Comparison of ENCODE assay signal across 24 cellular contexts in the genomic region with DNA sequence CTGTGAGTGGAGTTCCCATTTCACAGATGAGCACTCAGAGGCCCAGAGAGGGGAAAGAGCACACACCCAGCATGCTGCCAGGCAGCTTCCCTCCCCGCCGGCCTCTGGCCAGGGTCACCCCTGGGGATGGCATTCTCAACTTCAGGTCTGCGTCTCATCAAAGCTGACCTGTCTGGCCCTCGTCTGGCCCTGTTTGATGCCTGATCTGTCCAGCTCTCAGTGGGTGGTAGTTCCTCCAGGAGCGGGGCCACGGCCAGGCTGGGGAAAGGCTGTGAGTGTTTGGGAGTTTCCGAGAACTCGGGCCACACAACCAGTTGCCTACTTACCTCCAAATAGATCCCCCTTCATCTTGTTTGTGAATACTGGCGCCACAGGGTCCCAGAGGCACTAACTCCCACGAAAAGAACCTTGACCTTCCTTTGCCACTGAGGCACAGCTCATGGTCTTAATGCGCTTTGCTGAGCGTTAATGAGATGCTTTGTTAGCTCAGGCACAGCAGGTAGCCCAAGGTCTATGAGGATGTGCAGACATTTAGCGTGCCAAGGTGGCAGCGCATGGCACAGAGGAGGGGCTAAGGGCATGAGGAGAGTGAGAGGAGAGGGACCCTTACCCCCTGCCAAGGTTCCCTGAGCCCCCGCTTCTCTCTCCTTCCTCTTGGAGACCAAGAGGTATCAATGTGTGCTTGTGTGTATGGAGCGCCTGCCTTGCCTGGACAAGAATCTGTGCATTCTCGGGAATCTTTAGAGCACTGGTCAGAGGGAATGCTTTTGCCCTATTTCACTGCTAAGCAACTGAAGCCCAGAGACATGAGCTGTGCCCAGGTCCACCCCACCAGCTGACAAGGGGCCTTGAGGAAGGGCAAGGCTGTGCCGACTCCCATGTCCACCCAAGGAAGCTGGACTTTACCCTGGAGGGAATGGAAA.
DNase-seq lines count a peak whose midpoint lies in the region; ATAC-seq, FAIRE-seq and TF ChIP-seq lines count a peak whose summit lies in the region.
"Had no signal": no experiment of that assay in that cellular context is flagged by ENCODE, and none has a peak within 500 bp of the region (broad histone marks: within the 10 kb centered on the region; RNA-seq: fewer than 3 reads in every experiment).

No MANE protein-coding gene starts in this region.

- in situ Hi-C loops in mammary epithelial cell (cut with MboI; ENCODE audit: low sequenced_read_pairs in 2 of 2): no loop called here

- no peaks in the 10 kb centered on the region for H3K9me3 ChIP-seq in mammary epithelial cell (replicated peaks; ENCODE audit: insufficient read depth, low read length)
- H3K9me3 ChIP-seq in breast epithelium: no peaks in the 10 kb centered on the region
- no peaks in the 10 kb centered on the region for H3K9me3 ChIP-seq in trophoblast cell (ENCODE audit: insufficient read depth, low read depth, low read length)
- H3K9me3 ChIP-seq in small intestine (ENCODE audit: control insufficient read depth, low read depth): no peaks in the 10 kb centered on the region
- H3K9me3 ChIP-seq: SJSA1 had no signal

- H3K4me2 ChIP-seq in mammary epithelial cell (ENCODE audit: insufficient read depth, low read depth, low read length): no peak overlapping the region
- H3K4me2 ChIP-seq in trophoblast cell (ENCODE audit: low read length): peak overlapping the region; percentile 31
- H3K4me2 ChIP-seq: PC-9 had no signal

- BruUV-seq in mammary epithelial cell (replicated peaks; lab: Mats Ljungman, UMichigan): no TSS peak

- peaks cover 2% of the 10 kb centered on the region for H4K20me1 ChIP-seq in mammary epithelial cell (ENCODE audit: insufficient read depth, low read length)

- no peak overlapping the region for H4K12ac ChIP-seq in trophoblast cell (ENCODE audit: low read depth, low read length)

- no peak overlapping the region for H3K4me3 Mint-ChIP-seq in brain
- H3K4me3 Mint-ChIP-seq: CD4-positive, alpha-beta memory T cell had no signal

- peaks cover 2% of the 10 kb centered on the region for H3K27me3 ChIP-seq in mammary epithelial cell (ENCODE audit: insufficient read depth, low read length)
- H3K27me3 ChIP-seq in breast epithelium: peaks cover 0 to 56% of the 10 kb centered on the region in 2 donors
- no peaks in the 10 kb centered on the region for H3K27me3 ChIP-seq in trophoblast cell (ENCODE audit: insufficient read depth, low read length)
- H3K27me3 ChIP-seq in small intestine (ENCODE audit: control insufficient read depth in 2 of 2, insufficient read depth in 2 of 2, low read length in 2 of 2): no peaks in the 10 kb centered on the region

- no peaks in the 10 kb centered on the region for H3K4me1 ChIP-seq in mammary epithelial cell (ENCODE audit: insufficient read depth, low read length)
- H3K4me1 ChIP-seq in breast epithelium: no peaks in the 10 kb centered on the region
- H3K4me1 ChIP-seq in trophoblast cell (ENCODE audit: control insufficient read depth in 1 of 2, insufficient read depth in 2 of 2, low read length in 2 of 2): peaks cover 21 to 27% of the 10 kb centered on the region in 2 experiments
- H3K4me1 ChIP-seq in small intestine (ENCODE audit: control insufficient read depth in 2 of 2, insufficient read depth in 1 of 2, low read depth in 1 of 2, low read length in 1 of 2): no peaks in the 10 kb centered on the region
- H3K4me1 ChIP-seq: SJSA1 had no signal

- H3K14ac ChIP-seq in trophoblast cell (ENCODE audit: low read length): peak overlapping the region; percentile 50

- peak overlapping the region; percentile 42 for H2BK5ac ChIP-seq in trophoblast cell (ENCODE audit: low read depth, low read length, poor library complexity)

- no peak for FAIRE-seq in small intestine (lab: Jason Lieb, UNC)
- FAIRE-seq: G401.6, H54 had no signal

- H3K36me3 ChIP-seq in mammary epithelial cell (ENCODE audit: insufficient read depth, low read length): no peaks in the 10 kb centered on the region
- H3K36me3 ChIP-seq in breast epithelium: no peaks in the 10 kb centered on the region
- H3K36me3 ChIP-seq in trophoblast cell (ENCODE audit: control insufficient read depth in 1 of 2, insufficient read depth in 2 of 2, low read length in 2 of 2): no peaks in the 10 kb centered on the region
- H3K36me3 ChIP-seq in small intestine (ENCODE audit: control insufficient read depth in 2 of 2, insufficient read depth in 2 of 2, low read length in 2 of 2): no peaks in the 10 kb centered on the region
- H3K36me3 ChIP-seq: SJSA1 had no signal

- H2BK12ac ChIP-seq in trophoblast cell (ENCODE audit: low read length): peak overlapping the region; percentile 63

- CTCF ChIA-PET in mammary epithelial cell (lab: Charles Lee; ENCODE audit: low non-redundant PET): no interaction called here

- H3K23ac ChIP-seq in trophoblast cell (ENCODE audit: low read length): no peak overlapping the region

- H2AFZ ChIP-seq in mammary epithelial cell (ENCODE audit: low read depth, low read length) (no peak overlapping the region), trophoblast cell (ENCODE audit: insufficient read depth, low read length, poor library complexity) (no peak overlapping the region)
- H2AFZ ChIP-seq: PC-9 had no signal

- no peak overlapping the region for H2AK5ac ChIP-seq in trophoblast cell (ENCODE audit: low read length)

- H3K9ac ChIP-seq in mammary epithelial cell (ENCODE audit: insufficient read depth, low read length): no peak overlapping the region
- no peak overlapping the region for H3K9ac ChIP-seq in trophoblast cell (ENCODE audit: low read length)

- peak overlapping the region; percentile 28 for H4K91ac ChIP-seq in trophoblast cell (ENCODE audit: low read depth, low read length)

- H3K27ac ChIP-seq in mammary epithelial cell (ENCODE audit: insufficient read depth, low read depth, low read length) (no peak overlapping the region), breast epithelium (no peak overlapping the region), trophoblast cell (ENCODE audit: low read depth, low read length) (no peak overlapping the region), small intestine (ENCODE audit: low read depth in 1 of 2, low read length in 1 of 2) (no peak overlapping the region)
- H3K27ac ChIP-seq: PC-9, SJSA1 had no signal

- no peak for ATAC-seq in GM18511 (IDR thresholded peaks at IDR 0.05; ENCODE audit: unreplicated experiment)
- ATAC-seq in HG02938 (IDR thresholded peaks at IDR 0.05; ENCODE audit: unreplicated experiment): no peak

- dilution Hi-C loops in mammary epithelial cell (cut with HindIII; ENCODE audit: low sequenced_read_pairs): no loop called here

- H3K4me1 Mint-ChIP-seq in brain: peaks cover 16% of the 10 kb centered on the region
- H3K4me1 Mint-ChIP-seq: CD4-positive, alpha-beta memory T cell had no signal

- 35% methylated on average over 16 of the region's 18 CpGs for WGBS in mammary epithelial cell (ENCODE audit: low coverage, missing lambda C conversion rate)
- WGBS in trophoblast cell (ENCODE audit: extremely low coverage, insufficient coverage, insufficient read length): no CpG with 5 or more reads among the region's 18 CpGs
- 52 to 68% (median 61%) methylated on average over 18 of the region's 18 CpGs for WGBS in small intestine, 3 donors

- H3K27ac Mint-ChIP-seq in brain: peak overlapping the region in 3 of 5 experiments; percentile 44 to 81 (median 62)
- H3K27ac Mint-ChIP-seq: CD4-positive, alpha-beta memory T cell had no signal

- peaks cover 4% of the 10 kb centered on the region for H3K79me1 ChIP-seq in trophoblast cell (ENCODE audit: low read length)

- no peak overlapping the region for H3K4ac ChIP-seq in trophoblast cell (ENCODE audit: low read depth, low read length)

- no peak for TF ChIP-seq POLR2A in breast epithelium (IDR thresholded peaks at IDR 0.05)

- H3K4me3 ChIP-seq in mammary epithelial cell (replicated peaks in 1 of 3; ENCODE audit: insufficient read depth in 1 of 3, low read depth in 2 of 3, low read length in 3 of 3): no peak overlapping the region
- H3K4me3 ChIP-seq in breast epithelium: no peak overlapping the region
- H3K4me3 ChIP-seq in trophoblast cell (ENCODE audit: low read depth, low read length): no peak overlapping the region
- no peak overlapping the region for H3K4me3 ChIP-seq in small intestine (ENCODE audit: low read depth in 1 of 2, low read length in 2 of 2)
- H3K4me3 ChIP-seq: PC-9, SJSA1 had no signal

- no peaks in the 10 kb centered on the region for H3K27me3 Mint-ChIP-seq in brain

- peaks cover 6% of the 10 kb centered on the region for H3K36me3 Mint-ChIP-seq in brain
- H3K36me3 Mint-ChIP-seq: CD4-positive, alpha-beta memory T cell had no signal

- DNase-seq in mammary epithelial cell: peak; percentile 18
- no peak for DNase-seq in breast epithelium (ENCODE audit: low spot score in 2 of 2)
- DNase-seq in iPS-NIHi11 (ENCODE audit: low spot score): peak; percentile 11
- peak; percentile 25 to 56 for DNase-seq in trophoblast cell
- no peak for DNase-seq in small intestine
- DNase-seq: C1 segment of cervical spinal cord; CD4-positive, alpha-beta memory T cell; COR-L47; DMS53; KBM-7; MV-4-11; NCI-H1105; NCI-H1694 treated with DMSO at 0.1 percent for 48 hours; NCI-H2107; NCI-H510A treated with DMSO at 0.1 percent for 48 hours; NCI-H774; PC-9; Right ventricle myocardium superior had no signal

- H3K79me2 ChIP-seq in mammary epithelial cell (ENCODE audit: insufficient read depth, low read length): no peaks in the 10 kb centered on the region
- peaks cover 2% of the 10 kb centered on the region for H3K79me2 ChIP-seq in trophoblast cell (ENCODE audit: control insufficient read depth, insufficient read depth, low read length, poor library complexity)

- intact Hi-C loops in mammary epithelial cell (cut with micrococcal nuclease): no loop called here
- intact Hi-C loops in breast epithelium (cut with DNase I; ENCODE audit: low total_unique reads): no loop called here

- no peaks in the 10 kb centered on the region for H3K9me3 Mint-ChIP-seq in brain
- H3K9me3 Mint-ChIP-seq: CD4-positive, alpha-beta memory T cell had no signal

- peak overlapping the region; percentile 69 for H2BK120ac ChIP-seq in trophoblast cell (ENCODE audit: insufficient read depth, low read length, poor library complexity)

- TF ChIP-seq CTCF in mammary epithelial cell (conservative IDR thresholded peaks at IDR 0.05 in 1 of 2, IDR thresholded peaks at IDR 0.05 in 1 of 2; ENCODE audit: extremely low read depth in 1 of 2, insufficient read depth in 1 of 2, low read depth in 1 of 2, low read length in 2 of 2) (no peak), breast epithelium (IDR thresholded peaks at IDR 0.05) (no peak), brain (conservative IDR thresholded peaks at IDR 0.05) (no peak)

- peak overlapping the region; percentile 43 for H3K18ac ChIP-seq in trophoblast cell (ENCODE audit: low read length)

- peak overlapping the region; percentile 26 for H4K8ac ChIP-seq in trophoblast cell (ENCODE audit: low read depth, low read length)

Comparison
In these comparisons a context has a peak if more than half of its experiments do, and no peak if none do; other contexts are left out.
1. DNase-seq: peak in mammary epithelial cell (single experiment), iPS-NIHi11 (single experiment) and trophoblast cell (2 of 2); none in breast epithelium (0 of 2) and small intestine (single experiment).